1 cellular context compared by ENCODE assay signal in genomic region chr7:134549366-134549765, GRCh38.
TF ChIP-seq lines count a peak whose summit lies in the region.

No MANE protein-coding gene starts in this region.

TF ChIP-seq in WTC11, 78 proteins besides CTCF, POLR2A, EP300 and RAD21 (continued from another document):
- TF ChIP-seq ZNF281 (CRISPR knock-in tag; IDR thresholded peaks at IDR 0.05), result no peak
